In genomic region chr2:158113896-158114295, GRCh38 we compare ENCODE assay signal across 1 cellular context.
TF ChIP-seq lines count a peak whose summit lies in the region.

No MANE protein-coding gene starts in this region.

TF ChIP-seq in HepG2, 621 proteins besides CTCF, POLR2A, EP300 and RAD21 (continued from another document):
- TF ChIP-seq ZBTB34 (CRISPR knock-in tag; IDR thresholded peaks at IDR 0.05) (no peak), CEBPB (IDR thresholded peaks at IDR 0.05; ENCODE audit: borderline replicate concordance, low read depth, low read length) (peak; percentile 14; the same call in 1 of the 2 replicates), PAXIP1 (CRISPR knock-in tag; conservative IDR thresholded peaks at IDR 0.05) (0 out of 2 replicates have a peak, but pooled peaks have one; percentile 23)
